In the genomic region with DNA sequence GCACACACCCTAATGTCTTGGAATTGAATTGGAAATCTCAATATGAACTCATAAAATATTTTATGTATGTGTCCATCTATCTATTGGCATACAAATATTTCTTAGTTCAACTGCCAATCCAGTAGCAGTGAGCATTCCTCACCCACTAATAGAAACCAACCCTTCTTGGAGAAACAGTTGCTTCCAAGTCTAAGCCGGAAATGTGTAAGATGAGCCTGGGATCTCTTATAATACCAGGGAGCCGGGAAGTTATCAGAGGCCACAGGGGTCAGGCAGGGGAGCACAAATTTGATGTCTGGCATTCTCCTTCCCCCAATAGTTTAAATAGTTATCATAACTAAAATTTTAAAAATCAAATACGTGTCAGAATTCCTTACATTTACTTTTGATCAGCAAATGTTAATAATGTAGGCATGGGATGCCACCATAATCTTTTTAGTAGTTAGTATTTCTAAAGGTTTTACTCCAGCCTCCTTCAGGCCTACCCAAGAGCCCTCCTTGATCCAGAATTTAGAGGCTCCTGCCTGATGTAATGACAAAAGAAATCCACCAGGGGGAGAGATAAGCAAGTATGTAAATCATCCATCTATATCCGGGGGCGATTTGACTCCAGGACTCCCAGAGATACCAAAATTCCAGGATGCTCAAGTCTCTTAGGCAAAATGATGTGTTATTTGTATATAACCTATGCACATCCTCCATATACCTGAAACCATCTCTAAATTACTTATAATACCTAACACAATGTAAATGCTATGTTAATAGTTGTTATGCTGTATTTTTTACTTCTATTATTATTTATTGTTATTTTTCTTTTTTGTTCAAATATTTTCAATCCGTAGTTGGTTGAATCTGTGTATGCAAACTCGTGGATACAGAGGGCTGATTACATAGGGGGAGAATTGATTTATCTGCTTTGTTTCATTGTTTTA, we compare ENCODE assay signal across 9 cellular contexts.
DNase-seq lines count a peak whose midpoint lies in the region; ATAC-seq and TF ChIP-seq lines count a peak whose summit lies in the region.
"Had no signal": no experiment of that assay in that cellular context is flagged by ENCODE, and none has a peak within 500 bp of the region (broad histone marks: within the 10 kb centered on the region; RNA-seq: fewer than 3 reads in every experiment).

No MANE protein-coding gene starts in this region.

- peaks cover 21% of the 10 kb centered on the region; the same call in 1 of the 2 replicates for H3K4me1 Mint-ChIP-seq in HFFc6 (ENCODE audit: low read depth)
- peaks cover 2% of the 10 kb centered on the region for H3K4me1 Mint-ChIP-seq in activated CD8-positive, alpha-beta T cell treated with anti-CD3 and anti-CD28 coated beads, Interleukin-2, amount 10 ng/mL, durations not matched to agents 7 days and 5 days (ENCODE audit: low read depth)
- H3K4me1 Mint-ChIP-seq: activated naive CD4-positive, alpha-beta T cell treated with anti-CD3 and anti-CD28 coated beads, Interleukin-2, amount 50 U/mL, for 24 hours had no signal

- no peaks in the 10 kb centered on the region for H3K9me3 ChIP-seq in hepatocyte (ENCODE audit: low read depth)

- no peaks in the 10 kb centered on the region for H4K20me1 ChIP-seq in hepatocyte (ENCODE audit: insufficient read depth, poor library complexity, severe bottlenecking)

- 31% methylated on average over 7 of the region's 7 CpGs for WGBS in hepatocyte (ENCODE audit: low lambda C conversion rate, missing lambda C conversion rate)

- no peaks in the 10 kb centered on the region for H3K9me2 ChIP-seq in hepatocyte (replicated peaks; ENCODE audit: insufficient read depth)

- no peaks in the 10 kb centered on the region for H3K36me3 Mint-ChIP-seq in HFFc6 (ENCODE audit: low read depth)
- H3K36me3 Mint-ChIP-seq in activated CD8-positive, alpha-beta T cell treated with anti-CD3 and anti-CD28 coated beads, Interleukin-2, amount 10 ng/mL, durations not matched to agents 7 days and 5 days (ENCODE audit: low read depth), result no peaks in the 10 kb centered on the region
- H3K36me3 Mint-ChIP-seq: activated naive CD4-positive, alpha-beta T cell treated with anti-CD3 and anti-CD28 coated beads, Interleukin-2, amount 50 U/mL, for 24 hours had no signal

- CTCF ChIA-PET in activated CD8-positive, alpha-beta T cell treated with anti-CD3 and anti-CD28 coated beads, Interleukin-2, amount 10 ng/mL, durations not matched to agents 7 days and 5 days (lab: Charles Lee), result interaction anchor here (0.8 to 1.2 kb wide), 13 partner anchors 17 to 171 kb away, joined by 3 to 24 read pairs (median 4); no protein-coding TSS in a partner anchor

- H3K36me3 ChIP-seq in hepatocyte (replicated peaks; ENCODE audit: insufficient read depth, low read depth), result no peaks in the 10 kb centered on the region

- no peak overlapping the region for H3K4me3 Mint-ChIP-seq in HFFc6
- H3K4me3 Mint-ChIP-seq in activated CD8-positive, alpha-beta T cell treated with anti-CD3 and anti-CD28 coated beads, Interleukin-2, amount 10 ng/mL, durations not matched to agents 7 days and 5 days, result no peak overlapping the region
- H3K4me3 Mint-ChIP-seq: activated naive CD4-positive, alpha-beta T cell treated with anti-CD3 and anti-CD28 coated beads, Interleukin-2, amount 50 U/mL, for 24 hours had no signal

- peak; percentile 86 for TF ChIP-seq CTCF in HFFc6 (IDR thresholded peaks at IDR 0.05)
- TF ChIP-seq CTCF in hepatocyte (IDR thresholded peaks at IDR 0.05; ENCODE audit: poor library complexity), result peak; percentile 67

- H3K4me2 ChIP-seq in hepatocyte, result no peak overlapping the region

- H3K27me3 ChIP-seq in hepatocyte, result no peaks in the 10 kb centered on the region

- H3K27me3 Mint-ChIP-seq in HFFc6 (ENCODE audit: insufficient read depth), result no peaks in the 10 kb centered on the region; the same call in 1 of the 2 replicates
- H3K27me3 Mint-ChIP-seq in activated CD8-positive, alpha-beta T cell treated with anti-CD3 and anti-CD28 coated beads, Interleukin-2, amount 10 ng/mL, durations not matched to agents 7 days and 5 days (ENCODE audit: low read depth), result peaks cover 22% of the 10 kb centered on the region

- no peak overlapping the region for H2AFZ ChIP-seq in hepatocyte

- H3K27ac Mint-ChIP-seq in HFFc6, result no peak overlapping the region
- H3K27ac Mint-ChIP-seq in activated CD8-positive, alpha-beta T cell treated with anti-CD3 and anti-CD28 coated beads, Interleukin-2, amount 10 ng/mL, durations not matched to agents 7 days and 5 days, result no peak overlapping the region
- H3K27ac Mint-ChIP-seq: activated naive CD4-positive, alpha-beta T cell treated with anti-CD3 and anti-CD28 coated beads, Interleukin-2, amount 50 U/mL, for 24 hours had no signal

- peak; percentile 24 for DNase-seq in activated CD4-positive, alpha-beta T cell treated with anti-CD3 and anti-CD28 coated beads for 48 hours
- DNase-seq in activated CD4-positive, alpha-beta T cell treated with anti-CD3 and anti-CD28 coated beads, Interleukin-2, amount 50 U/mL, for 1 hour, result no peak
- peak; percentile 71 for DNase-seq in HFFc6
- peak; percentile 46 for DNase-seq in NCI-H226
- peak; percentile 61 for DNase-seq in activated CD8-positive, alpha-beta T cell treated with anti-CD3 and anti-CD28 coated beads, Interleukin-2, amount 10 ng/mL, durations not matched to agents 7 days and 5 days
- peak; percentile 77 for DNase-seq in hepatocyte (ENCODE audit: low spot score)
- peak; percentile 23 for DNase-seq in smooth muscle cell of the brain vasculature (ENCODE audit: low read depth, low spot score)

- peak; percentile 70 for ATAC-seq in activated CD8-positive, alpha-beta T cell treated with anti-CD3 and anti-CD28 coated beads, Interleukin-2, amount 10 ng/mL, durations not matched to agents 7 days and 5 days
- no peak for ATAC-seq in GM21723 (IDR thresholded peaks at IDR 0.05; ENCODE audit: unreplicated experiment)

- no peaks in the 10 kb centered on the region; the same call in 1 of the 2 replicates for H3K9me3 Mint-ChIP-seq in HFFc6
- no peaks in the 10 kb centered on the region for H3K9me3 Mint-ChIP-seq in activated CD8-positive, alpha-beta T cell treated with anti-CD3 and anti-CD28 coated beads, Interleukin-2, amount 10 ng/mL, durations not matched to agents 7 days and 5 days (ENCODE audit: insufficient read depth)
- H3K9me3 Mint-ChIP-seq: activated naive CD4-positive, alpha-beta T cell treated with anti-CD3 and anti-CD28 coated beads, Interleukin-2, amount 50 U/mL, for 24 hours had no signal

- no peak overlapping the region for H3K4me3 ChIP-seq in hepatocyte

- no peaks in the 10 kb centered on the region for H3K79me2 ChIP-seq in hepatocyte

- POLR2A ChIA-PET in activated CD8-positive, alpha-beta T cell treated with anti-CD3 and anti-CD28 coated beads, Interleukin-2, amount 10 ng/mL, durations not matched to agents 7 days and 5 days (lab: Charles Lee), result no interaction called here

- H3K27ac ChIP-seq in hepatocyte, result no peak overlapping the region

- H3K4me1 ChIP-seq in hepatocyte (ENCODE audit: insufficient read depth), result no peaks in the 10 kb centered on the region
